ENCODE assay signal across 20 cellular contexts in genomic region chr5:93044860-93045666, GRCh38.
"Had no signal": no experiment of that assay in that cellular context is flagged by ENCODE, and none has a peak within 500 bp of the region (broad histone marks: within the 10 kb centered on the region; RNA-seq: fewer than 3 reads in every experiment).

No MANE protein-coding gene starts in this region.

- H3K27me3 ChIP-seq: neural progenitor cell, testis had no signal

- H3K9me3 Mint-ChIP-seq: activated naive CD4-positive, alpha-beta T cell treated with anti-CD3 and anti-CD28 coated beads, Interleukin-2, amount 50 U/mL, for 72 hours; brain; central memory CD8-positive, alpha-beta T cell; endodermal cell; neural progenitor cell; stimulated activated naive CD8-positive, alpha-beta T cell treated with anti-CD3 and anti-CD28 coated beads, Interleukin-15, amount 100 ng/mL, for 72 hours had no signal

- H3K4me1 ChIP-seq: neural progenitor cell, parathyroid adenoma, testis had no signal

- H3K4me3 ChIP-seq: neural progenitor cell, testis had no signal

- H3K4me1 Mint-ChIP-seq: activated CD8-positive, alpha-beta memory T cell treated with anti-CD3 and anti-CD28 coated beads, Interleukin-2, amount 10 ng/mL, durations not matched to agents 7 days and 5 days; brain; central memory CD8-positive, alpha-beta T cell; neural progenitor cell; stimulated activated naive CD8-positive, alpha-beta T cell treated with anti-CD3 and anti-CD28 coated beads, Interleukin-15, amount 100 ng/mL, for 72 hours had no signal

- H3K36me3 ChIP-seq: neural progenitor cell had no signal

- H3K4me3 Mint-ChIP-seq: activated CD8-positive, alpha-beta memory T cell treated with anti-CD3 and anti-CD28 coated beads, Interleukin-2, amount 10 ng/mL, durations not matched to agents 7 days and 5 days; activated T-cell treated with anti-CD3 and anti-CD28 coated beads, Interleukin-2, amount 50 U/mL, for 24 hours; brain; central memory CD8-positive, alpha-beta T cell; endodermal cell; mesothelial cell of epicardium; neural progenitor cell; stimulated activated naive CD8-positive, alpha-beta T cell treated with anti-CD3 and anti-CD28 coated beads, Interleukin-15, amount 100 ng/mL, for 72 hours had no signal

- H3K9ac ChIP-seq: neural progenitor cell, parathyroid adenoma had no signal

- ATAC-seq: activated CD8-positive, alpha-beta memory T cell treated with anti-CD3 and anti-CD28 coated beads, Interleukin-2, amount 10 ng/mL, durations not matched to agents 7 days and 5 days; activated naive CD4-positive, alpha-beta T cell treated with anti-CD3 and anti-CD28 coated beads, Interleukin-2, amount 50 U/mL, for 72 hours; stimulated activated naive CD8-positive, alpha-beta T cell treated with anti-CD3 and anti-CD28 coated beads, Interleukin-15, amount 100 ng/mL, for 72 hours had no signal

- H3K27ac Mint-ChIP-seq: activated CD8-positive, alpha-beta memory T cell treated with anti-CD3 and anti-CD28 coated beads, Interleukin-2, amount 10 ng/mL, durations not matched to agents 7 days and 5 days; activated naive CD4-positive, alpha-beta T cell treated with anti-CD3 and anti-CD28 coated beads, Interleukin-2, amount 50 U/mL, for 72 hours; activated T-cell treated with anti-CD3 and anti-CD28 coated beads, Interleukin-2, amount 50 U/mL, for 24 hours; brain; endodermal cell; mesothelial cell of epicardium; neural progenitor cell; stimulated activated naive CD8-positive, alpha-beta T cell treated with anti-CD3 and anti-CD28 coated beads, Interleukin-15, amount 100 ng/mL, for 72 hours had no signal

- DNase-seq: activated CD4-positive, alpha-beta T cell treated with anti-CD3 and anti-CD28 coated beads, Interleukin-2, amount 50 U/mL, for 4 hours; activated CD4-positive, CD25-positive, alpha-beta regulatory T cell treated with anti-CD3 and anti-CD28 coated beads, Interleukin-2, amount 50 U/mL, for 72 hours; activated CD8-positive, alpha-beta memory T cell treated with anti-CD3 and anti-CD28 coated beads, Interleukin-2, amount 10 ng/mL, durations not matched to agents 7 days and 5 days; activated effector memory CD4-positive, alpha-beta T cell treated with Interleukin-2 at 50 U/mL for 16 hours; activated T-cell treated with anti-CD3 and anti-CD28 coated beads, Interleukin-2, amount 50 U/mL, for 24 hours; amygdala; endodermal cell; erythroblast; hippocampal formation; retina; stimulated activated CD4-positive, alpha-beta T cell treated with anti-CD3 and anti-CD28 coated beads, Interleukin-15, amount 100 ng/mL, for 24 hours; stimulated activated CD4-positive, alpha-beta T cell treated with anti-CD3 and anti-CD28 coated beads, Interleukin-4, amount 100 ng/mL, for 4 hours; stimulated activated naive CD8-positive, alpha-beta T cell treated with anti-CD3 and anti-CD28 coated beads, Interleukin-15, amount 100 ng/mL, for 72 hours; testis had no signal

- H3K36me3 Mint-ChIP-seq: activated CD8-positive, alpha-beta memory T cell treated with anti-CD3 and anti-CD28 coated beads, Interleukin-2, amount 10 ng/mL, durations not matched to agents 7 days and 5 days; activated naive CD4-positive, alpha-beta T cell treated with anti-CD3 and anti-CD28 coated beads, Interleukin-2, amount 50 U/mL, for 72 hours; brain; mesothelial cell of epicardium; neural progenitor cell had no signal

- H3K79me2 ChIP-seq: parathyroid adenoma had no signal

- H3K9me3 ChIP-seq: testis had no signal

- H3K27ac ChIP-seq: neural progenitor cell, parathyroid adenoma, testis had no signal

- H3K4me2 ChIP-seq: neural progenitor cell had no signal

- H2AFZ ChIP-seq: neural progenitor cell, parathyroid adenoma had no signal

- H3K27me3 Mint-ChIP-seq: activated CD8-positive, alpha-beta memory T cell treated with anti-CD3 and anti-CD28 coated beads, Interleukin-2, amount 10 ng/mL, durations not matched to agents 7 days and 5 days; activated T-cell treated with anti-CD3 and anti-CD28 coated beads, Interleukin-2, amount 50 U/mL, for 24 hours; central memory CD8-positive, alpha-beta T cell; stimulated activated naive CD8-positive, alpha-beta T cell treated with anti-CD3 and anti-CD28 coated beads, Interleukin-15, amount 100 ng/mL, for 72 hours had no signal
